8 cellular contexts compared by ENCODE assay signal in genomic region chr1:110873856-110874255, GRCh38.
DNase-seq lines count a peak whose midpoint lies in the region; ATAC-seq and TF ChIP-seq lines count a peak whose summit lies in the region.
"Had no signal": no experiment of that assay in that cellular context is flagged by ENCODE, and none has a peak within 500 bp of the region (broad histone marks: within the 10 kb centered on the region; RNA-seq: fewer than 3 reads in every experiment).

No MANE protein-coding gene starts in this region.

- H3K9me3 ChIP-seq in DOHH2 (ENCODE audit: control insufficient read depth, insufficient read depth, low read length), result no peaks in the 10 kb centered on the region
- no peaks in the 10 kb centered on the region for H3K9me3 ChIP-seq in Loucy (ENCODE audit: insufficient read depth, low read depth, low read length)
- H3K9me3 ChIP-seq: SJCRH30 had no signal

- TF ChIP-seq CTCF in DOHH2 (IDR thresholded peaks at IDR 0.05; ENCODE audit: low read depth, low read length, poor library complexity, severe bottlenecking), result no peak
- TF ChIP-seq CTCF in Loucy (conservative IDR thresholded peaks at IDR 0.05; ENCODE audit: low read length), result no peak
- TF ChIP-seq CTCF in coronary artery (IDR thresholded peaks at IDR 0.05), result no peak
- TF ChIP-seq CTCF in GM13977 (IDR thresholded peaks at IDR 0.05; ENCODE audit: extremely low read depth, insufficient read depth, missing control alignments), result no peak

- in situ Hi-C loops in GM13977 (cut with MboI; ENCODE audit: low pct_unique_long_range_greater_than_20kb, low sequenced_read_pairs, unreplicated experiment), result no loop called here

- H3K4me2 ChIP-seq in DOHH2 (ENCODE audit: low read length) (peak overlapping the region; percentile 99), Loucy (ENCODE audit: low read depth, low read length, poor library complexity, severe bottlenecking) (peak overlapping the region; percentile 95)

- H3K9me2 ChIP-seq in DOHH2 (replicated peaks; ENCODE audit: control insufficient read depth, low read length) (no peaks in the 10 kb centered on the region), Loucy (replicated peaks; ENCODE audit: low read depth, low read length) (no peaks in the 10 kb centered on the region)

- DNase-seq in coronary artery (ENCODE audit: low spot score) (no peak), GM13977 (ENCODE audit: low spot score) (no peak)
- DNase-seq: SJCRH30 had no signal

- H3K27ac ChIP-seq in DOHH2 (ENCODE audit: low read depth, low read length), result peak overlapping the region; percentile 98
- peak overlapping the region in 1 of 2 donors; percentile 73 for H3K27ac ChIP-seq in coronary artery
- H3K27ac ChIP-seq in skin epidermis, result peak overlapping the region in 16 of 21 experiments; percentile 9 to 96 (median 82)
- H3K27ac ChIP-seq: SJCRH30 had no signal

- H3F3A ChIP-seq in DOHH2 (ENCODE audit: control insufficient read depth, insufficient read depth) (peaks cover 41% of the 10 kb centered on the region), Loucy (ENCODE audit: low read depth) (peaks cover 7% of the 10 kb centered on the region; the same call in 1 of the 2 replicates)

- H4K20me1 ChIP-seq in DOHH2 (ENCODE audit: control insufficient read depth, insufficient read depth, low read depth, low read length), result 0 out of 2 replicates have a peak, but pooled peaks cover 12% of the 10 kb centered on the region
- H4K20me1 ChIP-seq in Loucy (ENCODE audit: insufficient read depth, low read length, poor library complexity, severe bottlenecking), result peaks cover 17% of the 10 kb centered on the region

- peaks cover 75% of the 10 kb centered on the region for H3K4me1 ChIP-seq in DOHH2 (ENCODE audit: control insufficient read depth, low read length)
- peaks cover 55% of the 10 kb centered on the region for H3K4me1 ChIP-seq in Loucy (ENCODE audit: insufficient read depth, low read length, poor library complexity, severe bottlenecking)
- H3K4me1 ChIP-seq: SJCRH30 had no signal

- H3K4me3 ChIP-seq in DOHH2 (ENCODE audit: low read length) (peak overlapping the region; percentile 82), Loucy (ENCODE audit: low read length, poor library complexity, severe bottlenecking) (peak overlapping the region; percentile 88), coronary artery (peak overlapping the region; percentile 60), skin epidermis (peak overlapping the region; percentile 17 to 48 (median 40))
- H3K4me3 ChIP-seq: SJCRH30 had no signal

- peaks cover 76% of the 10 kb centered on the region for H3K79me2 ChIP-seq in DOHH2 (ENCODE audit: control insufficient read depth, low read length)
- H3K79me2 ChIP-seq in Loucy (ENCODE audit: insufficient read depth, low read length), result peaks cover 56% of the 10 kb centered on the region

- H3K9ac ChIP-seq in Loucy (ENCODE audit: low read depth, low read length, poor library complexity, severe bottlenecking), result peak overlapping the region; percentile 83

- H3K36me3 ChIP-seq in DOHH2 (ENCODE audit: control insufficient read depth, low read length), result peaks cover 58% of the 10 kb centered on the region
- no peaks in the 10 kb centered on the region for H3K36me3 ChIP-seq in Loucy (ENCODE audit: insufficient read depth, low read length)
- H3K36me3 ChIP-seq: SJCRH30 had no signal

- no peak overlapping the region for H2AFZ ChIP-seq in Loucy (ENCODE audit: low read length)

- ATAC-seq in GM21515 (IDR thresholded peaks at IDR 0.05; ENCODE audit: unreplicated experiment), result no peak
- no peak for ATAC-seq in HG02938 (IDR thresholded peaks at IDR 0.05; ENCODE audit: unreplicated experiment)

- H3K27me3 ChIP-seq in DOHH2 (ENCODE audit: control insufficient read depth, low read length), result no peaks in the 10 kb centered on the region
- H3K27me3 ChIP-seq in Loucy (ENCODE audit: insufficient read depth, low read length, poor library complexity, severe bottlenecking), result no peaks in the 10 kb centered on the region
